In genomic region chr10:48609441-48609840, GRCh38 we compare ENCODE assay signal across 16 cellular contexts.
"Had no signal": no experiment of that assay in that cellular context is flagged by ENCODE, and none has a peak within 500 bp of the region (broad histone marks: within the 10 kb centered on the region; RNA-seq: fewer than 3 reads in every experiment).

No MANE protein-coding gene starts in this region.

- H3K27me3 ChIP-seq: sigmoid colon had no signal

- H3K36me3 Mint-ChIP-seq: natural killer cell had no signal

- ATAC-seq: effector memory CD8-positive, alpha-beta T cell; gastroesophageal sphincter; left lobe of liver; mucosa of descending colon; natural killer cell had no signal

- DNase-seq: effector memory CD8-positive, alpha-beta T cell; esophagus squamous epithelium; glutamatergic neuron; mammary epithelial cell; mucosa of descending colon; natural killer cell; occipital lobe; posterior cingulate gyrus; sigmoid colon; small intestine; stimulated activated CD4-positive, alpha-beta T cell treated with anti-CD3 and anti-CD28 coated beads, Interleukin-12 subunit alpha, Interleukin-12 subunit beta, amount 100 ng/mL, for 4 hours; stimulated activated naive CD4-positive, alpha-beta T cell treated with Interleukin-2 at 50 U/mL for 16 hours; trophoblast cell had no signal

- H3K9me3 ChIP-seq: esophagus squamous epithelium, mucosa of descending colon, sigmoid colon had no signal

- H3K9me3 Mint-ChIP-seq: effector memory CD8-positive, alpha-beta T cell; natural killer cell had no signal

- H3K36me3 ChIP-seq: esophagus squamous epithelium, gastroesophageal sphincter, sigmoid colon had no signal

- H3K4me3 Mint-ChIP-seq: effector memory CD8-positive, alpha-beta T cell; natural killer cell had no signal

- H3K27ac ChIP-seq: epithelial cell of prostate, esophagus squamous epithelium, gastroesophageal sphincter, sigmoid colon had no signal

- H3K27ac Mint-ChIP-seq: effector memory CD8-positive, alpha-beta T cell; natural killer cell had no signal

- H3K4me3 ChIP-seq: esophagus squamous epithelium, gastroesophageal sphincter, mucosa of descending colon, sigmoid colon had no signal
